ENCODE assay signal across 8 cellular contexts in the genomic region with DNA sequence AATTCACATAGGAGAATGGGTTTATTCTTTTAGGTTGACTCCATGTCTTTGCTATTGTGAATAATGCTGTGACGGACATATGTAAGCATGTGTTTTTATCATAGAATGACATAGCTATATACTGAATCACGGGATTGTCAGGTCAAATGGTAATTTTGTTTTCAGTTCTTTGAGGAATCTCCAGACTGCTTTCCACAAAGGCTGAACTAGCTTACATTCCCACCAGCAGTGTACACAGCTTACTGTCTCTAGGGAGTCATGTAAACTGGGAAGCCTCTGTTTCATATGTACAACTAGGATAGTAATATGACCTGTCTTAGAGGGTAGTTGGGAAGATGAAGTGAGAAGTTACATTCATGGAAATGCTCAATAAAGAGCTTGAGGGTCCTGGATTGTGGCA. TPM values are rescaled to one million over a fixed set of nuclear protein-coding genes. Genes with fewer than 3 reads are reported as not detected.
"Had no signal": no experiment of that assay in that cellular context is flagged by ENCODE, and none has a peak within 500 bp of the region (broad histone marks: within the 10 kb centered on the region; RNA-seq: fewer than 3 reads in every experiment).

No MANE protein-coding gene starts in this region.

- H3K4me2 ChIP-seq: GM23338 had no signal

- ATAC-seq: GM23338, HepG2 had no signal

- H3K4me3 ChIP-seq: GM23338 had no signal

- DNase-seq: H9, HCEC 1CT, KBM-7 had no signal

- H2AFZ ChIP-seq: GM23338 had no signal

RNA-seq across cellular contexts. Expression of gene C10orf120, which starts 6.8 kb away (rescaled TPM):
- total RNA-seq: GM23338, H1, H9, HepG2, HT1080 had no signal
- polyA plus RNA-seq: GM23338, H1, HepG2, IgD-negative memory B cell had no signal
